ENCODE assay signal across 1 cellular context in the genomic region with DNA sequence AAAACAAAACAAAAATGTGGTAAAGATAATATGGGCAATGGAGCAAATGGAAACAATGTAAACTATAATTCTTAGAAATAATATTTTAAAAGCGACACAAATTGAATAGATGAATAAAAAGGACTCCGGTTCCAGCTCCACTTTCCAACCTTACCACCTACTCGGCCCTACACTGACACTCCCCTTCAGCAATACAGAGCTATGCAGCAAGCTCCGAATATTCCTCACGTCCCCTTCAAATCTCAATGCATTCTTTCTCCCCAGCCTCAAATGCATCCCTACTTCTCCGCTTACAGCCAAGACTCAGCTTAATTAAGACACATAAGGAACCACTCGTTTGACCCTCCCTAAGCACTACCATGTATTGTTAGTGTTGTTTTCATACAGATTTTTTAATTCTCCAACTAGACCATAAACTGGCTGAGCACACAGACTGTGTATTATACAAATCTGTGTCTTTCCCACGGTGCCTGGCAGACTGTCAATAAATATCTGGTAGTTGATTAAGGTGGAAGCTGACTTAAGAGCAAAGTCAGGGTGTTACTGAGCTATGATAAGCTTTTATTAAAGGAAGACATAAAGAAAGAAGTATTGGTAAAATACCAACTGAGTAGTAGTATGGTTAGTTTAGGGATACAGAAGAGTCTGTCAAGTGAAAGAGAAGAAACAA.
TF ChIP-seq lines count a peak whose summit lies in the region.

No MANE protein-coding gene starts in this region.

TF ChIP-seq in WTC11, 78 proteins besides CTCF, POLR2A, EP300 and RAD21 (continued from another document):
- TF ChIP-seq, protein P1, sequence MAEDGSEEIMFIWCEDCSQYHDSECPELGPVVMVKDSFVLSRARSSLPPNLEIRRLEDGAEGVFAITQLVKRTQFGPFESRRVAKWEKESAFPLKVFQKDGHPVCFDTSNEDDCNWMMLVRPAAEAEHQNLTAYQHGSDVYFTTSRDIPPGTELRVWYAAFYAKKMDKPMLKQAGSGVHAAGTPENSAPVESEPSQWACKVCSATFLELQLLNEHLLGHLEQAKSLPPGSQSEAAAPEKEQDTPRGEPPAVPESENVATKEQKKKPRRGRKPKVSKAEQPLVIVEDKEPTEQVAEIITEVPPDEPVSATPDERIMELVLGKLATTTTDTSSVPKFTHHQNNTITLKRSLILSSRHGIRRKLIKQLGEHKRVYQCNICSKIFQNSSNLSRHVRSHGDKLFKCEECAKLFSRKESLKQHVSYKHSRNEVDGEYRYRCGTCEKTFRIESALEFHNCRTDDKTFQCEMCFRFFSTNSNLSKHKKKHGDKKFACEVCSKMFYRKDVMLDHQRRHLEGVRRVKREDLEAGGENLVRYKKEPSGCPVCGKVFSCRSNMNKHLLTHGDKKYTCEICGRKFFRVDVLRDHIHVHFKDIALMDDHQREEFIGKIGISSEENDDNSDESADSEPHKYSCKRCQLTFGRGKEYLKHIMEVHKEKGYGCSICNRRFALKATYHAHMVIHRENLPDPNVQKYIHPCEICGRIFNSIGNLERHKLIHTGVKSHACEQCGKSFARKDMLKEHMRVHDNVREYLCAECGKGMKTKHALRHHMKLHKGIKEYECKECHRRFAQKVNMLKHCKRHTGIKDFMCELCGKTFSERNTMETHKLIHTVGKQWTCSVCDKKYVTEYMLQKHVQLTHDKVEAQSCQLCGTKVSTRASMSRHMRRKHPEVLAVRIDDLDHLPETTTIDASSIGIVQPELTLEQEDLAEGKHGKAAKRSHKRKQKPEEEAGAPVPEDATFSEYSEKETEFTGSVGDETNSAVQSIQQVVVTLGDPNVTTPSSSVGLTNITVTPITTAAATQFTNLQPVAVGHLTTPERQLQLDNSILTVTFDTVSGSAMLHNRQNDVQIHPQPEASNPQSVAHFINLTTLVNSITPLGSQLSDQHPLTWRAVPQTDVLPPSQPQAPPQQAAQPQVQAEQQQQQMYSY (CRISPR knock-in tag; IDR thresholded peaks at IDR 0.05), result no peak
- TF ChIP-seq GABPB1 (CRISPR knock-in tag; IDR thresholded peaks at IDR 0.05) (no peak), SOX15 (CRISPR knock-in tag; IDR thresholded peaks at IDR 0.05) (no peak), FOXP1 (CRISPR knock-in tag; IDR thresholded peaks at IDR 0.05; ENCODE audit: borderline replicate concordance) (no peak), NFYB (CRISPR knock-in tag; conservative IDR thresholded peaks at IDR 0.05; ENCODE audit: low read depth) (no peak), OVOL2 (CRISPR knock-in tag; IDR thresholded peaks at IDR 0.05; ENCODE audit: borderline replicate concordance) (no peak), TP53 (CRISPR knock-in tag; IDR thresholded peaks at IDR 0.05) (no peak), PRRX2 (CRISPR knock-in tag; IDR thresholded peaks at IDR 0.05) (no peak)
- TF ChIP-seq, protein P2, sequence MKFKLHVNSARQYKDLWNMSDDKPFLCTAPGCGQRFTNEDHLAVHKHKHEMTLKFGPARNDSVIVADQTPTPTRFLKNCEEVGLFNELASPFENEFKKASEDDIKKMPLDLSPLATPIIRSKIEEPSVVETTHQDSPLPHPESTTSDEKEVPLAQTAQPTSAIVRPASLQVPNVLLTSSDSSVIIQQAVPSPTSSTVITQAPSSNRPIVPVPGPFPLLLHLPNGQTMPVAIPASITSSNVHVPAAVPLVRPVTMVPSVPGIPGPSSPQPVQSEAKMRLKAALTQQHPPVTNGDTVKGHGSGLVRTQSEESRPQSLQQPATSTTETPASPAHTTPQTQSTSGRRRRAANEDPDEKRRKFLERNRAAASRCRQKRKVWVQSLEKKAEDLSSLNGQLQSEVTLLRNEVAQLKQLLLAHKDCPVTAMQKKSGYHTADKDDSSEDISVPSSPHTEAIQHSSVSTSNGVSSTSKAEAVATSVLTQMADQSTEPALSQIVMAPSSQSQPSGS (CRISPR knock-in tag; IDR thresholded peaks at IDR 0.05; ENCODE audit: borderline replicate concordance, low read depth), result no peak
- TF ChIP-seq, protein P3, sequence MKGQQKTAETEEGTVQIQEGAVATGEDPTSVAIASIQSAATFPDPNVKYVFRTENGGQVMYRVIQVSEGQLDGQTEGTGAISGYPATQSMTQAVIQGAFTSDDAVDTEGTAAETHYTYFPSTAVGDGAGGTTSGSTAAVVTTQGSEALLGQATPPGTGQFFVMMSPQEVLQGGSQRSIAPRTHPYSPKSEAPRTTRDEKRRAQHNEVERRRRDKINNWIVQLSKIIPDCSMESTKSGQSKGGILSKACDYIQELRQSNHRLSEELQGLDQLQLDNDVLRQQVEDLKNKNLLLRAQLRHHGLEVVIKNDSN (CRISPR knock-in tag; IDR thresholded peaks at IDR 0.05), result no peak
- TF ChIP-seq, protein P4, sequence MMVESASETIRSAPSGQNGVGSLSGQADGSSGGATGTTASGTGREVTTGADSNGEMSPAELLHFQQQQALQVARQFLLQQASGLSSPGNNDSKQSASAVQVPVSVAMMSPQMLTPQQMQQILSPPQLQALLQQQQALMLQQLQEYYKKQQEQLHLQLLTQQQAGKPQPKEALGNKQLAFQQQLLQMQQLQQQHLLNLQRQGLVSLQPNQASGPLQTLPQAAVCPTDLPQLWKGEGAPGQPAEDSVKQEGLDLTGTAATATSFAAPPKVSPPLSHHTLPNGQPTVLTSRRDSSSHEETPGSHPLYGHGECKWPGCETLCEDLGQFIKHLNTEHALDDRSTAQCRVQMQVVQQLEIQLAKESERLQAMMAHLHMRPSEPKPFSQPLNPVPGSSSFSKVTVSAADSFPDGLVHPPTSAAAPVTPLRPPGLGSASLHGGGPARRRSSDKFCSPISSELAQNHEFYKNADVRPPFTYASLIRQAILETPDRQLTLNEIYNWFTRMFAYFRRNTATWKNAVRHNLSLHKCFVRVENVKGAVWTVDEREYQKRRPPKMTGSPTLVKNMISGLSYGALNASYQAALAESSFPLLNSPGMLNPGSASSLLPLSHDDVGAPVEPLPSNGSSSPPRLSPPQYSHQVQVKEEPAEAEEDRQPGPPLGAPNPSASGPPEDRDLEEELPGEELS (CRISPR knock-in tag; IDR thresholded peaks at IDR 0.05), result no peak
- TF ChIP-seq, protein P5, sequence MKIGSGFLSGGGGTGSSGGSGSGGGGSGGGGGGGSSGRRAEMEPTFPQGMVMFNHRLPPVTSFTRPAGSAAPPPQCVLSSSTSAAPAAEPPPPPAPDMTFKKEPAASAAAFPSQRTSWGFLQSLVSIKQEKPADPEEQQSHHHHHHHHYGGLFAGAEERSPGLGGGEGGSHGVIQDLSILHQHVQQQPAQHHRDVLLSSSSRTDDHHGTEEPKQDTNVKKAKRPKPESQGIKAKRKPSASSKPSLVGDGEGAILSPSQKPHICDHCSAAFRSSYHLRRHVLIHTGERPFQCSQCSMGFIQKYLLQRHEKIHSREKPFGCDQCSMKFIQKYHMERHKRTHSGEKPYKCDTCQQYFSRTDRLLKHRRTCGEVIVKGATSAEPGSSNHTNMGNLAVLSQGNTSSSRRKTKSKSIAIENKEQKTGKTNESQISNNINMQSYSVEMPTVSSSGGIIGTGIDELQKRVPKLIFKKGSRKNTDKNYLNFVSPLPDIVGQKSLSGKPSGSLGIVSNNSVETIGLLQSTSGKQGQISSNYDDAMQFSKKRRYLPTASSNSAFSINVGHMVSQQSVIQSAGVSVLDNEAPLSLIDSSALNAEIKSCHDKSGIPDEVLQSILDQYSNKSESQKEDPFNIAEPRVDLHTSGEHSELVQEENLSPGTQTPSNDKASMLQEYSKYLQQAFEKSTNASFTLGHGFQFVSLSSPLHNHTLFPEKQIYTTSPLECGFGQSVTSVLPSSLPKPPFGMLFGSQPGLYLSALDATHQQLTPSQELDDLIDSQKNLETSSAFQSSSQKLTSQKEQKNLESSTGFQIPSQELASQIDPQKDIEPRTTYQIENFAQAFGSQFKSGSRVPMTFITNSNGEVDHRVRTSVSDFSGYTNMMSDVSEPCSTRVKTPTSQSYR (CRISPR knock-in tag; IDR thresholded peaks at IDR 0.05), result no peak
- TF ChIP-seq, protein P6, sequence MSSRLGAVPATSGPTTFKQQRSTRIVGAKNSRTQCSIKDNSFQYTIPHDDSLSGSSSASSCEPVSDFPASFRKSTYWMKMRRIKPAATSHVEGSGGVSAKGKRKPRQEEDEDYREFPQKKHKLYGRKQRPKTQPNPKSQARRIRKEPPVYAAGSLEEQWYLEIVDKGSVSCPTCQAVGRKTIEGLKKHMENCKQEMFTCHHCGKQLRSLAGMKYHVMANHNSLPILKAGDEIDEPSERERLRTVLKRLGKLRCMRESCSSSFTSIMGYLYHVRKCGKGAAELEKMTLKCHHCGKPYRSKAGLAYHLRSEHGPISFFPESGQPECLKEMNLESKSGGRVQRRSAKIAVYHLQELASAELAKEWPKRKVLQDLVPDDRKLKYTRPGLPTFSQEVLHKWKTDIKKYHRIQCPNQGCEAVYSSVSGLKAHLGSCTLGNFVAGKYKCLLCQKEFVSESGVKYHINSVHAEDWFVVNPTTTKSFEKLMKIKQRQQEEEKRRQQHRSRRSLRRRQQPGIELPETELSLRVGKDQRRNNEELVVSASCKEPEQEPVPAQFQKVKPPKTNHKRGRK (CRISPR knock-in tag; IDR thresholded peaks at IDR 0.05; ENCODE audit: borderline replicate concordance), result no peak
- TF ChIP-seq, protein P7, sequence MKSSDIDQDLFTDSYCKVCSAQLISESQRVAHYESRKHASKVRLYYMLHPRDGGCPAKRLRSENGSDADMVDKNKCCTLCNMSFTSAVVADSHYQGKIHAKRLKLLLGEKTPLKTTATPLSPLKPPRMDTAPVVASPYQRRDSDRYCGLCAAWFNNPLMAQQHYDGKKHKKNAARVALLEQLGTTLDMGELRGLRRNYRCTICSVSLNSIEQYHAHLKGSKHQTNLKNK (CRISPR knock-in tag; IDR thresholded peaks at IDR 0.05), result no peak
- TF ChIP-seq, protein P8, sequence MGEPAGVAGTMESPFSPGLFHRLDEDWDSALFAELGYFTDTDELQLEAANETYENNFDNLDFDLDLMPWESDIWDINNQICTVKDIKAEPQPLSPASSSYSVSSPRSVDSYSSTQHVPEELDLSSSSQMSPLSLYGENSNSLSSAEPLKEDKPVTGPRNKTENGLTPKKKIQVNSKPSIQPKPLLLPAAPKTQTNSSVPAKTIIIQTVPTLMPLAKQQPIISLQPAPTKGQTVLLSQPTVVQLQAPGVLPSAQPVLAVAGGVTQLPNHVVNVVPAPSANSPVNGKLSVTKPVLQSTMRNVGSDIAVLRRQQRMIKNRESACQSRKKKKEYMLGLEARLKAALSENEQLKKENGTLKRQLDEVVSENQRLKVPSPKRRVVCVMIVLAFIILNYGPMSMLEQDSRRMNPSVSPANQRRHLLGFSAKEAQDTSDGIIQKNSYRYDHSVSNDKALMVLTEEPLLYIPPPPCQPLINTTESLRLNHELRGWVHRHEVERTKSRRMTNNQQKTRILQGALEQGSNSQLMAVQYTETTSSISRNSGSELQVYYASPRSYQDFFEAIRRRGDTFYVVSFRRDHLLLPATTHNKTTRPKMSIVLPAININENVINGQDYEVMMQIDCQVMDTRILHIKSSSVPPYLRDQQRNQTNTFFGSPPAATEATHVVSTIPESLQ (CRISPR knock-in tag; IDR thresholded peaks at IDR 0.05), result no peak
TF ChIP-seq in WTC11: peak in this region for 0.
